In the genomic region with DNA sequence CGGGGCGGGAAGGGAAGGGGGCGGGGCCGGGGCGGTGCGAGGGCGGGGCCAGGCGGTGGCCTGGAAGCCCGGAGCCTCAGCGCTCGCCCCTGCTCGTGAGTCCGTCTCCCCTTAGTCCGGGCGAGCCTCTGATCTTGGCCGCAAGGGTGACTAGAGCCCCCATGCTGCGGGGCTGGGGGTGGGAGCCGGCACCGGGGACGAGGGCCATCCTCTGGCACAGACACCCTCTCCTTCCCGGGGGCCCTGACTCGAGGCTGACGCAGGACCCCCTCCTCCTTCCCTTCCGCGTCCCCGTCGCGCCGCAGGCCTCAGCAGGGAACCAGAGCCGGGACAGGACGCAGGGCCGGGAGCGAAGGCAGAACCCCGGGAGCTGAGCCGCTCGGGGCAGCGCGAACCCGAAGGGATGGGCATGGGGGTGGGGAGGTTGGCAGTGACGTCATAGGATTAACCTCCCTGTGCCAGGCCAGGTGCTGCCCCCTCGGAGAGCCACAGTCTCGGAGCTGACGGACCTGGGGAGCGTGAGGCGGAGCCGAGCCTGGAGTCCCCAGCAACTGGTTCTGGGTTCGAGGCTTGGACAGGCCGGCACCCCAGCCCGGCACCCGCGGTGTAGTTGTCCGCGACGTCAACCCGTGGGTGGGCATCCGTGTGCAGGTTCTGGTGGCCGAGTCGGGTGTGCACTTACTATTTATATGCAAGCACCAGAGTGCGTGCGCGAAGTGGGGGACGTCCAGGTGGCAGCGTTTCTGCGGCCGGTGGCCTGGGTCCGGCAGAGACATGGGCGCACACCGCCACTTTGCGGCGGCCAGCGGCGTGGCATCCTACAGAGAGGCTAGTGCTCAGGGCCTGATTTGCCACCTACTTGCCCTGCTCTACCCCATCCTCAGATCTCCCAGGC, we compare ENCODE assay signal across 8 cellular contexts.
A peak's percentile ranks its signal among the peaks of the same experiment; 100 is the strongest.
DNase-seq lines count a peak whose midpoint lies in the region; ATAC-seq and TF ChIP-seq lines count a peak whose summit lies in the region.

No MANE protein-coding gene starts in this region.

- peak; percentile 96 for TF ChIP-seq CTCF in AG04449 (IDR thresholded peaks at IDR 0.05; ENCODE audit: insufficient read depth, low read length, missing control alignments)
- TF ChIP-seq CTCF in astrocyte of the spinal cord (IDR thresholded peaks at IDR 0.05; ENCODE audit: low read depth, low read length) = peak; percentile 89

- peak overlapping the region; percentile 87 for H3K4me3 Mint-ChIP-seq in T-helper 2 cell treated with Interferon-gamma antibody and Interleukin-4, amounts not matched to agents 5 μg/mL and 100 μg/mL, for 36 hours

- POLR2A ChIA-PET in AG04449 (lab: Yijun Ruan, JAX) = interaction anchor here (0.8 to 1.0 kb wide), 3 partner anchors 24 to 64 kb away, joined by 3 read pairs; no protein-coding TSS in a partner anchor

- CTCF ChIA-PET in AG04449 (lab: Yijun Ruan, JAX) = interaction anchor here (0.5 to 16.6 kb wide), 24 partner anchors 11 to 360 kb away, joined by 3 to 677 read pairs (median 6); partner anchors contain the start of genes EFTUD2, HEXIM1 and HEXIM2

- peak overlapping the region; percentile 82 for H3K27ac Mint-ChIP-seq in T-helper 2 cell treated with Interferon-gamma antibody and Interleukin-4, amounts not matched to agents 5 μg/mL and 100 μg/mL, for 36 hours

- no peaks in the 10 kb centered on the region for H3K36me3 Mint-ChIP-seq in T-helper 2 cell treated with Interferon-gamma antibody and Interleukin-4, amounts not matched to agents 5 μg/mL and 100 μg/mL, for 36 hours (ENCODE audit: low read depth)

- H3K9me3 Mint-ChIP-seq in T-helper 2 cell treated with Interferon-gamma antibody and Interleukin-4, amounts not matched to agents 5 μg/mL and 100 μg/mL, for 36 hours = no peaks in the 10 kb centered on the region

- H3K4me3 ChIP-seq in AG04449 (ENCODE audit: low read depth, low read length) = peak overlapping the region; percentile 86
- peak overlapping the region; percentile 87 for H3K4me3 ChIP-seq in astrocyte of the spinal cord (ENCODE audit: low read depth, low read length)

- ATAC-seq in GM18909 (IDR thresholded peaks at IDR 0.05; ENCODE audit: poor library complexity, unreplicated experiment) = peak; percentile 33
- no peak for ATAC-seq in GM21529 (IDR thresholded peaks at IDR 0.05; ENCODE audit: unreplicated experiment)

- peaks cover 11% of the 10 kb centered on the region for H3K4me1 Mint-ChIP-seq in T-helper 2 cell treated with Interferon-gamma antibody and Interleukin-4, amounts not matched to agents 5 μg/mL and 100 μg/mL, for 36 hours (ENCODE audit: low read depth)

- peaks cover 11% of the 10 kb centered on the region for H3K27me3 Mint-ChIP-seq in T-helper 2 cell treated with Interferon-gamma antibody and Interleukin-4, amounts not matched to agents 5 μg/mL and 100 μg/mL, for 36 hours (ENCODE audit: low read depth)

- in situ Hi-C loops in astrocyte of the spinal cord (cut with HindIII; ENCODE audit: low sequenced_read_pairs) = no loop called here

- DNase-seq in AG04449 (ENCODE audit: low read depth, low spot score) (no peak), NCI-H1105 (lab: John Stamatoyannopoulos, UW) (peak; percentile 39), astrocyte of the spinal cord (ENCODE audit: low read depth, low spot score) (peak; percentile 74), hippocampal formation (lab: John Stamatoyannopoulos, UW) (peak; percentile 55 to 72), retina (peak; percentile 89)
- DNase-seq in T-helper 2 cell treated with Interferon-gamma antibody and Interleukin-4, amounts not matched to agents 5 μg/mL and 100 μg/mL, for 36 hours (ENCODE audit: low spot score) = peak; percentile 69
